Comparison of ENCODE assay signal across 8 cellular contexts in genomic region chr11:57667715-57668466, GRCh38. TPM values are rescaled to one million over a fixed set of nuclear protein-coding genes. Genes with fewer than 3 reads are reported as not detected.
A peak's percentile ranks its signal among the peaks of the same experiment; 100 is the strongest.
DNase-seq lines count a peak whose midpoint lies in the region; ATAC-seq, FAIRE-seq and TF ChIP-seq lines count a peak whose summit lies in the region.

TSS of gene ZDHHC5 (plus strand) at chr11:57668114. CDS start at chr11:57673091, 4,977 bp downstream.

- peak; percentile 7 for TF ChIP-seq CTCF in fibroblast of the aortic adventitia (IDR thresholded peaks at IDR 0.05; ENCODE audit: insufficient read depth, low read length)
- no peak for TF ChIP-seq CTCF in nephron progenitor cell (IDR thresholded peaks at IDR 0.05)

- peaks cover 50% of the 10 kb centered on the region for H3K4me1 Mint-ChIP-seq in nephron progenitor cell
- peaks cover 43% of the 10 kb centered on the region for H3K4me1 Mint-ChIP-seq in stimulated activated naive CD8-positive, alpha-beta T cell treated with anti-CD3 and anti-CD28 coated beads, Interleukin-15, amount 100 ng/mL, for 72 hours

- peak within 1 kb of the TSS; percentile 90 for H3K4me3 ChIP-seq in fibroblast of the aortic adventitia (ENCODE audit: low read depth, low read length)

- peaks cover 2% of the 10 kb centered on the region for H3K27me3 Mint-ChIP-seq in nephron progenitor cell (ENCODE audit: low read depth, poor library complexity)
- H3K27me3 Mint-ChIP-seq in stimulated activated naive CD8-positive, alpha-beta T cell treated with anti-CD3 and anti-CD28 coated beads, Interleukin-15, amount 100 ng/mL, for 72 hours, result no peaks in the 10 kb centered on the region

- ATAC-seq in stimulated activated naive CD8-positive, alpha-beta T cell treated with anti-CD3 and anti-CD28 coated beads, Interleukin-15, amount 100 ng/mL, for 72 hours, result peak; percentile 93

- peak; percentile 67 for FAIRE-seq in H54 (lab: Jason Lieb, UNC)

- peaks cover 11% of the 10 kb centered on the region for H3K36me3 Mint-ChIP-seq in nephron progenitor cell (ENCODE audit: low read depth)

- TF ChIP-seq POLR2A in H54 (IDR thresholded peaks at IDR 0.05; ENCODE audit: low read depth, low read length), result peak; percentile 96

- H3K9me3 Mint-ChIP-seq in nephron progenitor cell, result no peaks in the 10 kb centered on the region
- H3K9me3 Mint-ChIP-seq in stimulated activated naive CD8-positive, alpha-beta T cell treated with anti-CD3 and anti-CD28 coated beads, Interleukin-15, amount 100 ng/mL, for 72 hours, result no peaks in the 10 kb centered on the region

- DNase-seq in ELR (ENCODE audit: low read depth) (peak; percentile 99), H54 (ENCODE audit: insufficient read length, low spot score) (peak; percentile 95), M059J (ENCODE audit: low read depth) (peak; percentile 98), SHP77 (lab: John Stamatoyannopoulos, UW) (peak; percentile 83 to 85), fibroblast of the aortic adventitia (ENCODE audit: low read depth) (peak; percentile 100), nephron progenitor cell (peak; percentile 97)
- DNase-seq in activated effector memory CD4-positive, alpha-beta T cell treated with Interleukin-2 at 50 U/mL for 16 hours, result peak; percentile 99
- DNase-seq in stimulated activated naive CD8-positive, alpha-beta T cell treated with anti-CD3 and anti-CD28 coated beads, Interleukin-15, amount 100 ng/mL, for 72 hours, result peak; percentile 100

- H3K4me3 Mint-ChIP-seq in nephron progenitor cell, result peak within 1 kb of the TSS; percentile 99
- peak within 1 kb of the TSS; percentile 89 to 91 for H3K4me3 Mint-ChIP-seq in stimulated activated naive CD8-positive, alpha-beta T cell treated with anti-CD3 and anti-CD28 coated beads, Interleukin-15, amount 100 ng/mL, for 72 hours

- H3K27ac Mint-ChIP-seq in nephron progenitor cell, result peak within 1 kb of the TSS; percentile 100
- peak within 1 kb of the TSS; percentile 99 to 100 for H3K27ac Mint-ChIP-seq in stimulated activated naive CD8-positive, alpha-beta T cell treated with anti-CD3 and anti-CD28 coated beads, Interleukin-15, amount 100 ng/mL, for 72 hours

RNA-seq across cellular contexts. Expression of gene ZDHHC5, which starts in this region (rescaled TPM):
- total RNA-seq in M059J (2014; rRNA removed; shearing (Covaris generic)), result 37.4 and 50.8 TPM in 2 replicates
- 30.0 and 49.6 TPM in 2 replicates for total RNA-seq in fibroblast of the aortic adventitia (ENCODE audit: low replicate concordance)

Comparison
In these comparisons a context has a peak if more than half of its experiments do, and no peak if none do; other contexts are left out.
1. Peak in every context shown above with its lines: DNase-seq, ATAC-seq and H3K4me3 ChIP-seq.